In the genomic region with DNA sequence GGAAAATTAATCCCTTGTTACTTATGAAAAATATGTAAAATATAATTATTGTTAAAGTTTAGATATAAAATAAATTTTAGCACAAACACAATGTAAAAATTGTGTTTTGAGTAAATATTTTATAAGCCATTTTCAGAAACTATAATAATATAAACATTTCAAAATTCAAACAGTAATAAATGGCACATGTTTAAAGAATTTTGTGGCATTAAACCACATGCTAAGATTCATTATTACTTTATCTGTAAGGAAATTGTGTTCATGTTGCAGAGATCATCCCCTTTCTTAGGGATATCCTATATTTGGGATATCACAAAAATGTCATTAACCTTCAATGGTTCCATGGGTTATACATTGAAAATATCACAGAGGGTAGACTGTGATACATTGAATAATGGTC, we compare ENCODE assay signal across 9 cellular contexts.
"Had no signal": no experiment of that assay in that cellular context is flagged by ENCODE, and none has a peak within 500 bp of the region (broad histone marks: within the 10 kb centered on the region; RNA-seq: fewer than 3 reads in every experiment).

No MANE protein-coding gene starts in this region.

- FAIRE-seq: HTR-8/SVneo had no signal

- H3K36me3 ChIP-seq: HAP-1 had no signal

- H3K4me3 ChIP-seq: GM23248, HAP-1 had no signal

- H3K27ac ChIP-seq: GM23248, KMS-11 had no signal

- DNase-seq: GM23248, GOT3, H7, HFFc6, Karpas-422, KBM-7 had no signal

- H3K9me3 ChIP-seq: HAP-1 had no signal

- H3K4me1 ChIP-seq: HAP-1 had no signal

- H3K9ac ChIP-seq: GM23248, KMS-11 had no signal
